In genomic region chr12:117538926-117539325, GRCh38 we compare ENCODE assay signal across 31 cellular contexts.
"Had no signal": no experiment of that assay in that cellular context is flagged by ENCODE, and none has a peak within 500 bp of the region (broad histone marks: within the 10 kb centered on the region; RNA-seq: fewer than 3 reads in every experiment).

No MANE protein-coding gene starts in this region.

- DNase-seq: activated effector memory CD4-positive, alpha-beta T cell treated with anti-CD3 and anti-CD28 coated beads, Interleukin-2, amount 50 U/mL, for 16 hours; activated effector memory CD4-positive, alpha-beta T cell treated with Interleukin-2 at 50 U/mL for 16 hours; activated gamma-delta T cell; activated gamma-delta T cell treated with Interleukin-2 at 50 U/mL for 16 hours; activated naive CD4-positive, alpha-beta T cell; activated naive CD4-positive, alpha-beta T cell treated with anti-CD3 and anti-CD28 coated beads for 36 hours; activated naive CD4-positive, alpha-beta T cell treated with anti-CD3 and anti-CD28 coated beads, Interleukin-2, amount 10 ng/mL, durations not matched to agents 7 days and 5 days; activated naive CD4-positive, alpha-beta T cell treated with anti-CD3 and anti-CD28 coated beads, Interleukin-2, amount 50 U/mL, for 16 hours; activated naive CD4-positive, alpha-beta T cell treated with Interleukin-2 at 50 U/mL for 16 hours; activated naive CD8-positive, alpha-beta T cell treated with anti-CD3 and anti-CD28 coated beads for 36 hours; activated naive CD8-positive, alpha-beta T cell treated with anti-CD3 and anti-CD28 coated beads, Interleukin-2, amount 10 ng/mL, durations not matched to agents 7 days and 5 days; activated naive CD8-positive, alpha-beta T cell treated with anti-CD3 and anti-CD28 coated beads, Interleukin-2, amount 50 U/mL, for 24 hours; activated T-cell treated with anti-CD3 and anti-CD28 coated beads for 4 hours; activated T-cell treated with anti-CD3 and anti-CD28 coated beads, Interleukin-2, amount 50 U/mL, for 1 hour; activated T-cell treated with anti-CD3 and anti-CD28 coated beads, Interleukin-2, amount 50 U/mL, for 24 hours; activated T-cell treated with anti-CD3 and anti-CD28 coated beads, Interleukin-2, amount 50 U/mL, for 4 hours; activated T-cell treated with anti-CD3 and anti-CD28 coated beads, Interleukin-2, amount 50 U/mL, for 48 hours; activated T-cell treated with anti-CD3 and anti-CD28 coated beads, Interleukin-2, amount 50 U/mL, for 72 hours; adrenal gland; amniotic stem cell; amygdala; aorta; body of pancreas; brain microvascular endothelial cell; caudate nucleus; central memory CD4-positive, alpha-beta T cell; cerebellar nuclear complex had no signal

- FAIRE-seq: astrocyte had no signal

- H3K9me3 ChIP-seq: adrenal gland, ascending aorta, body of pancreas, breast epithelium had no signal

- H3K36me3 ChIP-seq: adrenal gland, ascending aorta, brain microvascular endothelial cell, breast epithelium, cardiac muscle cell had no signal

- H3K4me3 ChIP-seq: adrenal gland, ascending aorta, body of pancreas, breast epithelium, cardiac muscle cell had no signal

- H3K27me3 ChIP-seq: adrenal gland, ascending aorta, body of pancreas, brain microvascular endothelial cell, breast epithelium, cardiac muscle cell had no signal

- H3K27ac ChIP-seq: adrenal gland, ascending aorta, body of pancreas, brain microvascular endothelial cell, breast epithelium, cardiac muscle cell had no signal

- H3K4me1 ChIP-seq: adrenal gland, ascending aorta, body of pancreas, breast epithelium had no signal
